9 cellular contexts compared by ENCODE assay signal in genomic region chr1:59354754-59355337, GRCh38. TPM values are rescaled to one million over a fixed set of nuclear protein-coding genes. Genes with fewer than 3 reads are reported as not detected.
A peak's percentile ranks its signal among the peaks of the same experiment; 100 is the strongest.
DNase-seq lines count a peak whose midpoint lies in the region; ATAC-seq and TF ChIP-seq lines count a peak whose summit lies in the region.
"Had no signal": no experiment of that assay in that cellular context is flagged by ENCODE, and none has a peak within 500 bp of the region (broad histone marks: within the 10 kb centered on the region; RNA-seq: fewer than 3 reads in every experiment).

No MANE protein-coding gene starts in this region.

- H2AFZ ChIP-seq in SK-N-SH (ENCODE audit: low read depth): no peak overlapping the region

- no peaks in the 10 kb centered on the region for H3K27me3 Mint-ChIP-seq in progenitor cell of endocrine pancreas
- H3K27me3 Mint-ChIP-seq: IgD-negative memory B cell had no signal

- H3K4me3 ChIP-seq in H7 (ENCODE audit: insufficient read depth, low read depth, low read length) (no peak overlapping the region), tibial artery (no peak overlapping the region), SK-N-SH (ENCODE audit: low read depth in 2 of 2, low read length in 1 of 2) (no peak overlapping the region)

- peaks cover 10% of the 10 kb centered on the region for H3K4me1 Mint-ChIP-seq in progenitor cell of endocrine pancreas (ENCODE audit: low read depth)

- no peaks in the 10 kb centered on the region for H3K79me2 ChIP-seq in SK-N-SH (ENCODE audit: insufficient read depth)

- POLR2A ChIA-PET in GM10248 (lab: Yijun Ruan, JAX) (no interaction called here), SK-N-SH (lab: Yijun Ruan, JAX) (no interaction called here)

- H3K4me3 Mint-ChIP-seq in progenitor cell of endocrine pancreas (ENCODE audit: low read depth): no peak overlapping the region

- no peaks in the 10 kb centered on the region for H4K20me1 ChIP-seq in SK-N-SH (ENCODE audit: insufficient read depth)

- intact Hi-C loops in tibial artery (cut with DNase I; ENCODE audit: low total_unique reads): no loop called here

- TF ChIP-seq CTCF in GM10248 (IDR thresholded peaks at IDR 0.05; ENCODE audit: control extremely low read depth, extremely low read depth, low read depth, missing control alignments) (no peak), progenitor cell of endocrine pancreas (IDR thresholded peaks at IDR 0.05; ENCODE audit: unreplicated experiment) (no peak), tibial artery (IDR thresholded peaks at IDR 0.05) (no peak), SK-N-SH (IDR thresholded peaks at IDR 0.05) (no peak)

- no peaks in the 10 kb centered on the region for H3K9me2 ChIP-seq in SK-N-SH

- H3K27ac Mint-ChIP-seq in progenitor cell of endocrine pancreas: no peak overlapping the region

- H3K27me3 ChIP-seq in H7 (ENCODE audit: control insufficient read depth, insufficient read depth, low read length) (no peaks in the 10 kb centered on the region), tibial artery (no peaks in the 10 kb centered on the region), SK-N-SH (ENCODE audit: insufficient read depth) (no peaks in the 10 kb centered on the region)

- no peaks in the 10 kb centered on the region; the same call in 1 of the 2 replicates for H3K36me3 ChIP-seq in H7 (replicated peaks; ENCODE audit: control insufficient read depth, insufficient read depth, low read length)
- no peaks in the 10 kb centered on the region for H3K36me3 ChIP-seq in tibial artery
- no peaks in the 10 kb centered on the region for H3K36me3 ChIP-seq in SK-N-SH (replicated peaks in 1 of 2; ENCODE audit: control insufficient read depth in 1 of 2, insufficient read depth in 2 of 2, low read length in 1 of 2)

- no peaks in the 10 kb centered on the region for H3K9me3 Mint-ChIP-seq in progenitor cell of endocrine pancreas (ENCODE audit: low read depth)
- H3K9me3 Mint-ChIP-seq: IgD-negative memory B cell had no signal

- no peaks in the 10 kb centered on the region for H3K36me3 Mint-ChIP-seq in progenitor cell of endocrine pancreas (ENCODE audit: insufficient read depth)

- H3K27ac ChIP-seq in tibial artery: no peak overlapping the region
- no peak overlapping the region for H3K27ac ChIP-seq in SK-N-SH (ENCODE audit: low read depth in 2 of 2, low read length in 1 of 2)

- no peak overlapping the region for H3K4me2 ChIP-seq in SK-N-SH

- TF ChIP-seq EP300 in SK-N-SH (IDR thresholded peaks at IDR 0.05; ENCODE audit: borderline replicate concordance in 1 of 2, low read depth in 1 of 2, low read length in 1 of 2): no peak

- 94% methylated on average over 5 of the region's 5 CpGs for WGBS in SK-N-SH (ENCODE audit: low lambda C conversion rate)

- CTCF ChIA-PET in GM10248 (lab: Yijun Ruan, JAX): interaction anchor here (1.3 to 2.9 kb wide), 2 partner anchors 12 to 15 kb away, joined by 3 to 6 read pairs; no protein-coding TSS in a partner anchor
- CTCF ChIA-PET in SK-N-SH (lab: Yijun Ruan, JAX): no interaction called here

- no peaks in the 10 kb centered on the region for H3F3A ChIP-seq in SK-N-SH (replicated peaks; ENCODE audit: insufficient read depth)

- H3K9ac ChIP-seq in SK-N-SH: no peak overlapping the region

- TF ChIP-seq RAD21 in SK-N-SH (IDR thresholded peaks at IDR 0.05; ENCODE audit: low read length): no peak

- no peaks in the 10 kb centered on the region for H3K9me3 ChIP-seq in tibial artery
- H3K9me3 ChIP-seq in SK-N-SH: no peaks in the 10 kb centered on the region

- peaks cover 0 to 16% (median 7%) of the 10 kb centered on the region in 4 donors for H3K4me1 ChIP-seq in tibial artery
- H3K4me1 ChIP-seq in SK-N-SH (ENCODE audit: control insufficient read depth in 1 of 2, insufficient read depth in 2 of 2, low read depth in 1 of 2, low read length in 1 of 2): no peaks in the 10 kb centered on the region

- ATAC-seq in GM19455 (IDR thresholded peaks at IDR 0.05; ENCODE audit: unreplicated experiment): peak; percentile 43
- ATAC-seq in HG03442 (IDR thresholded peaks at IDR 0.05; ENCODE audit: unreplicated experiment): peak; percentile 82

- peak; percentile 52 for DNase-seq in GM10248 (ENCODE audit: extremely low spot score)
- DNase-seq in left kidney (ENCODE audit: low read depth, low spot score): peak; percentile 63
- DNase-seq in progenitor cell of endocrine pancreas (ENCODE audit: low spot score, unreplicated experiment): no peak
- no peak for DNase-seq in H7
- DNase-seq in tibial artery: no peak
- no peak for DNase-seq in SK-N-SH

TF ChIP-seq in SK-N-SH, 30 proteins besides CTCF, POLR2A, EP300 and RAD21:
- no peak for TF ChIP-seq NRF1 (IDR thresholded peaks at IDR 0.05; ENCODE audit: low read depth, low read length)
- no peak for TF ChIP-seq TEAD4 (IDR thresholded peaks at IDR 0.05; ENCODE audit: borderline replicate concordance, insufficient read depth)
- no peak for TF ChIP-seq RFX5 (IDR thresholded peaks at IDR 0.05; ENCODE audit: low read length)
- TF ChIP-seq POLR2AphosphoS5 (IDR thresholded peaks at IDR 0.05; ENCODE audit: low read depth, low read length): no peak
- TF ChIP-seq FOXM1 (IDR thresholded peaks at IDR 0.05; ENCODE audit: low read depth): no peak
- TF ChIP-seq FOSL2 (IDR thresholded peaks at IDR 0.05; ENCODE audit: borderline replicate concordance, low read depth): no peak
- no peak for TF ChIP-seq MXI1 (IDR thresholded peaks at IDR 0.05; ENCODE audit: low read depth, low read length)
- no peak for TF ChIP-seq JUND (IDR thresholded peaks at IDR 0.05)
- TF ChIP-seq GABPA (IDR thresholded peaks at IDR 0.05; ENCODE audit: low read depth): no peak
- no peak for TF ChIP-seq RCOR1 (IDR thresholded peaks at IDR 0.05; ENCODE audit: low read length)
- TF ChIP-seq, protein P1, sequence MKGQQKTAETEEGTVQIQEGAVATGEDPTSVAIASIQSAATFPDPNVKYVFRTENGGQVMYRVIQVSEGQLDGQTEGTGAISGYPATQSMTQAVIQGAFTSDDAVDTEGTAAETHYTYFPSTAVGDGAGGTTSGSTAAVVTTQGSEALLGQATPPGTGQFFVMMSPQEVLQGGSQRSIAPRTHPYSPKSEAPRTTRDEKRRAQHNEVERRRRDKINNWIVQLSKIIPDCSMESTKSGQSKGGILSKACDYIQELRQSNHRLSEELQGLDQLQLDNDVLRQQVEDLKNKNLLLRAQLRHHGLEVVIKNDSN (IDR thresholded peaks at IDR 0.05; ENCODE audit: borderline replicate concordance, low read depth): no peak
- TF ChIP-seq MEF2A (IDR thresholded peaks at IDR 0.05; ENCODE audit: borderline replicate concordance, low read depth): no peak
- TF ChIP-seq MAX (IDR thresholded peaks at IDR 0.05; ENCODE audit: low read depth): no peak
- no peak for TF ChIP-seq IRF3 (IDR thresholded peaks at IDR 0.05; ENCODE audit: low read depth, low read length)
- TF ChIP-seq ELF1 (IDR thresholded peaks at IDR 0.05): no peak
- TF ChIP-seq FOXJ3 (CRISPR knock-in tag; IDR thresholded peaks at IDR 0.05): no peak
- no peak for TF ChIP-seq ZBTB33 (IDR thresholded peaks at IDR 0.05; ENCODE audit: borderline replicate concordance, low read depth)
- no peak for TF ChIP-seq RXRA (IDR thresholded peaks at IDR 0.05; ENCODE audit: borderline replicate concordance, low read depth)
- no peak for TF ChIP-seq GATA2 (CRISPR knock-in tag; IDR thresholded peaks at IDR 0.05)

RNA-seq across cellular contexts. Expression of gene FGGY, which starts 58.0 kb away (rescaled TPM):
- 18.0 and 18.2 TPM in 2 replicates for total RNA-seq in progenitor cell of endocrine pancreas
- total RNA-seq in H7 (2014; rRNA removed; shearing (Covaris generic)): 19.2 and 19.4 TPM in 2 replicates
- 10.3 and 13.3 TPM in 2 replicates for polyA plus RNA-seq in SK-N-SH (2012; rRNA removed)
- 10.1 and 11.0 TPM in 2 replicates for polyA plus RNA-seq in SK-N-SH (2012; cell fraction: cytosol; rRNA removed)
- polyA plus RNA-seq in SK-N-SH (2012; cell fraction: nucleus; rRNA removed): 6.0 and 9.4 TPM in 2 replicates

Comparison
In these comparisons a context has a peak if more than half of its experiments do, and no peak if none do; other contexts are left out.
1. DNase-seq: peak in GM10248 (single experiment) and left kidney (single experiment); none in progenitor cell of endocrine pancreas (single experiment), H7 (single experiment), tibial artery (0 of 2) and SK-N-SH (single experiment).